Comparison of ENCODE assay signal across 15 cellular contexts in genomic region chr1:185960377-185961151, GRCh38.
A peak's percentile ranks its signal among the peaks of the same experiment; 100 is the strongest.
DNase-seq lines count a peak whose midpoint lies in the region; ATAC-seq and TF ChIP-seq lines count a peak whose summit lies in the region.
"Had no signal": no experiment of that assay in that cellular context is flagged by ENCODE, and none has a peak within 500 bp of the region (broad histone marks: within the 10 kb centered on the region; RNA-seq: fewer than 3 reads in every experiment).

No MANE protein-coding gene starts in this region.

- no peak for TF ChIP-seq RAD21 in SK-N-SH (IDR thresholded peaks at IDR 0.05; ENCODE audit: low read length)

- H3K27me3 ChIP-seq in SK-N-SH (ENCODE audit: insufficient read depth), result peaks cover 15% of the 10 kb centered on the region; the same call in 1 of the 2 replicates
- no peaks in the 10 kb centered on the region for H3K27me3 ChIP-seq in gastroesophageal sphincter
- H3K27me3 ChIP-seq in MG63, result no peaks in the 10 kb centered on the region; the same call in 1 of the 2 replicates
- H3K27me3 ChIP-seq in SJCRH30, result no peaks in the 10 kb centered on the region

- peak overlapping the region in 1 of 3 experiments; percentile 13 for H3K4me3 Mint-ChIP-seq in nephron
- H3K4me3 Mint-ChIP-seq: memory B cell had no signal

- H3K4me2 ChIP-seq in SK-N-SH, result no peak overlapping the region

- H3K9me2 ChIP-seq in SK-N-SH, result no peaks in the 10 kb centered on the region

- no peaks in the 10 kb centered on the region for H4K20me1 ChIP-seq in SK-N-SH (ENCODE audit: insufficient read depth)

- TF ChIP-seq EP300 in SK-N-SH (IDR thresholded peaks at IDR 0.05; ENCODE audit: borderline replicate concordance in 1 of 2, low read depth in 1 of 2, low read length in 1 of 2) (no peak), gastroesophageal sphincter (IDR thresholded peaks at IDR 0.05) (no peak)

- no peaks in the 10 kb centered on the region for H3K27me3 Mint-ChIP-seq in nephron (ENCODE audit: low read depth)

- TF ChIP-seq CTCF in SK-N-SH (IDR thresholded peaks at IDR 0.05) (no peak), gastroesophageal sphincter (IDR thresholded peaks at IDR 0.05) (no peak), nephron (IDR thresholded peaks at IDR 0.05; ENCODE audit: unreplicated experiment in 3 of 3) (no peak)

- DNase-seq in COR-L47 (lab: John Stamatoyannopoulos, UW), result peak; percentile 83
- no peak for DNase-seq in SK-N-SH
- no peak for DNase-seq in MG63
- DNase-seq in SJCRH30, result no peak
- DNase-seq in NCI-H226, result no peak
- DNase-seq in activated CD4-positive, CD25-positive, alpha-beta regulatory T cell (lab: John Stamatoyannopoulos, UW), result no peak
- DNase-seq: DMS79; MV-4-11; NCI-H526 treated with DMSO at 0.1 percent for 48 hours; SIG-M5; stimulated activated CD4-positive, alpha-beta T cell treated with anti-CD3 and anti-CD28 coated beads, Interleukin-4, amount 100 ng/mL, for 1 hour; stimulated activated naive CD4-positive, alpha-beta T cell had no signal

- no peaks in the 10 kb centered on the region for H3K79me2 ChIP-seq in SK-N-SH (ENCODE audit: insufficient read depth)

- peak; percentile 66 for ATAC-seq in gastroesophageal sphincter

- H3K36me3 ChIP-seq in SK-N-SH (replicated peaks in 1 of 2; ENCODE audit: control insufficient read depth in 1 of 2, insufficient read depth in 2 of 2, low read length in 1 of 2), result peaks cover 0 to 7% of the 10 kb centered on the region in 2 experiments
- no peaks in the 10 kb centered on the region for H3K36me3 ChIP-seq in gastroesophageal sphincter
- H3K36me3 ChIP-seq in MG63, result no peaks in the 10 kb centered on the region
- H3K36me3 ChIP-seq in SJCRH30, result no peaks in the 10 kb centered on the region

- H3K9me3 Mint-ChIP-seq in nephron, result no peaks in the 10 kb centered on the region
- H3K9me3 Mint-ChIP-seq: memory B cell had no signal

- H3K4me3 ChIP-seq in SK-N-SH (ENCODE audit: low read depth in 2 of 2, low read length in 1 of 2) (no peak overlapping the region), gastroesophageal sphincter (no peak overlapping the region), MG63 (no peak overlapping the region), SJCRH30 (no peak overlapping the region)

- H3K36me3 Mint-ChIP-seq in nephron (ENCODE audit: low read depth), result no peaks in the 10 kb centered on the region
- H3K36me3 Mint-ChIP-seq: memory B cell had no signal

- H3K9me3 ChIP-seq in SK-N-SH, result no peaks in the 10 kb centered on the region
- no peaks in the 10 kb centered on the region for H3K9me3 ChIP-seq in gastroesophageal sphincter
- H3K9me3 ChIP-seq in MG63, result no peaks in the 10 kb centered on the region; the same call in 1 of the 2 replicates
- no peaks in the 10 kb centered on the region; the same call in 1 of the 2 replicates for H3K9me3 ChIP-seq in SJCRH30 (replicated peaks)

- H3K27ac Mint-ChIP-seq in nephron, result peak overlapping the region; percentile 20 to 82 (median 62)
- H3K27ac Mint-ChIP-seq: memory B cell had no signal

- peaks cover 26% of the 10 kb centered on the region for H3K4me1 Mint-ChIP-seq in nephron

- no peak overlapping the region for H3K9ac ChIP-seq in SK-N-SH

- H3K27ac ChIP-seq in SK-N-SH (ENCODE audit: low read depth in 2 of 2, low read length in 1 of 2), result peak overlapping the region; percentile 18 to 87; a peak in 2 of 4 replicates
- H3K27ac ChIP-seq in gastroesophageal sphincter, result peak overlapping the region in 3 of 4 donors; percentile 39 to 75 (median 53)
- no peak overlapping the region for H3K27ac ChIP-seq in SJCRH30

- 41% methylated on average over 5 of the region's 5 CpGs for WGBS in SK-N-SH (ENCODE audit: low lambda C conversion rate)
- 19 to 54% methylated on average over 3 to 5 of the region's 5 CpGs for WGBS in gastroesophageal sphincter (ENCODE audit: low coverage in 1 of 2), 2 donors

- POLR2A ChIA-PET in SK-N-SH (lab: Yijun Ruan, JAX), result no interaction called here

- H2AFZ ChIP-seq in SK-N-SH (ENCODE audit: low read depth), result no peak overlapping the region

- no peak for TF ChIP-seq POLR2A in gastroesophageal sphincter (IDR thresholded peaks at IDR 0.05)

- CTCF ChIA-PET in SK-N-SH (lab: Yijun Ruan, JAX), result no interaction called here

- H3F3A ChIP-seq in SK-N-SH (replicated peaks; ENCODE audit: insufficient read depth), result peaks cover 3% of the 10 kb centered on the region

- peaks cover 9 to 25% of the 10 kb centered on the region in 2 experiments; a peak in 3 of 4 replicates for H3K4me1 ChIP-seq in SK-N-SH (ENCODE audit: control insufficient read depth in 1 of 2, insufficient read depth in 2 of 2, low read depth in 1 of 2, low read length in 1 of 2)
- peaks cover 10 to 75% (median 24%) of the 10 kb centered on the region in 3 donors for H3K4me1 ChIP-seq in gastroesophageal sphincter
- H3K4me1 ChIP-seq in SJCRH30, result peaks cover 7% of the 10 kb centered on the region

TF ChIP-seq in SK-N-SH, 30 proteins besides CTCF, POLR2A, EP300 and RAD21:
- TF ChIP-seq TCF12 (IDR thresholded peaks at IDR 0.05), result 0 out of 2 replicates have a peak, but pooled peaks have one; percentile 11
- TF ChIP-seq, protein P1, sequence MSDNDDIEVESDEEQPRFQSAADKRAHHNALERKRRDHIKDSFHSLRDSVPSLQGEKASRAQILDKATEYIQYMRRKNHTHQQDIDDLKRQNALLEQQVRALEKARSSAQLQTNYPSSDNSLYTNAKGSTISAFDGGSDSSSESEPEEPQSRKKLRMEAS (IDR thresholded peaks at IDR 0.05; ENCODE audit: low read depth), result no peak
TF ChIP-seq in SK-N-SH: peak in this region for 1.
